Comparison of ENCODE assay signal across 10 cellular contexts in genomic region chr5:57841671-57842375, GRCh38.
A peak's percentile ranks its signal among the peaks of the same experiment; 100 is the strongest.
DNase-seq lines count a peak whose midpoint lies in the region; ATAC-seq, FAIRE-seq and TF ChIP-seq lines count a peak whose summit lies in the region.
"Had no signal": no experiment of that assay in that cellular context is flagged by ENCODE, and none has a peak within 500 bp of the region (broad histone marks: within the 10 kb centered on the region; RNA-seq: fewer than 3 reads in every experiment).

No MANE protein-coding gene starts in this region.

- ATAC-seq in HG03095 (IDR thresholded peaks at IDR 0.05; ENCODE audit: unreplicated experiment) = no peak

- FAIRE-seq in GM12892 (lab: Jason Lieb, UNC) = no peak

- H3K27me3 ChIP-seq in SJCRH30 (no peaks in the 10 kb centered on the region), osteoblast (ENCODE audit: insufficient read depth, low read length) (no peaks in the 10 kb centered on the region)

- H3K4me3 ChIP-seq in SJCRH30 (peak overlapping the region; percentile 18), fibroblast of pulmonary artery (replicated peaks; ENCODE audit: low read depth, low read length) (no peak overlapping the region), osteoblast (ENCODE audit: insufficient read depth, low read length) (peak overlapping the region; percentile 5)

- no peaks in the 10 kb centered on the region for H3K36me3 ChIP-seq in SJCRH30
- H3K36me3 ChIP-seq in osteoblast (ENCODE audit: insufficient read depth, low read length) = no peaks in the 10 kb centered on the region

- no peak for TF ChIP-seq POLR2A in GM12892 (IDR thresholded peaks at IDR 0.05; ENCODE audit: low read depth, low read length)

- no peaks in the 10 kb centered on the region for H4K20me1 ChIP-seq in osteoblast (ENCODE audit: insufficient read depth, low read length)

- peak overlapping the region; percentile 37 for H2AFZ ChIP-seq in osteoblast (ENCODE audit: low read length)

- H3K4me1 ChIP-seq in SJCRH30 (peaks cover 65% of the 10 kb centered on the region), osteoblast (ENCODE audit: insufficient read depth, low read length) (peaks cover 40% of the 10 kb centered on the region)

- H3K4me2 ChIP-seq in osteoblast (ENCODE audit: insufficient read depth, low read length) = peak overlapping the region; percentile 71

- peak; percentile 87 for DNase-seq in GM03348 (ENCODE audit: low spot score)
- peak; percentile 89 to 91 for DNase-seq in SJCRH30
- peak; percentile 96 for DNase-seq in fibroblast of pulmonary artery (ENCODE audit: low read depth)
- DNase-seq in osteoblast (ENCODE audit: insufficient read length, low spot score, missing footprints) = peak; percentile 72
- DNase-seq in GM12892 (ENCODE audit: insufficient read length) = no peak
- DNase-seq in activated T-cell treated with anti-CD3 and anti-CD28 coated beads for 4 hours = no peak
- DNase-seq in activated CD8-positive, alpha-beta memory T cell treated with anti-CD3 and anti-CD28 coated beads, Interleukin-2, amount 50 U/mL, for 4 hours = no peak
- DNase-seq: activated gamma-delta T cell treated with Interleukin-2 at 50 U/mL for 16 hours, NCI-H146 had no signal

- no peak for TF ChIP-seq CTCF in fibroblast of pulmonary artery (IDR thresholded peaks at IDR 0.05; ENCODE audit: low read length, missing control alignments)
- no peak for TF ChIP-seq CTCF in osteoblast (IDR thresholded peaks at IDR 0.05; ENCODE audit: extremely low read depth, low read depth, low read length)

- H3K79me2 ChIP-seq in osteoblast (ENCODE audit: insufficient read depth, low read length) = no peaks in the 10 kb centered on the region

- H3K27ac ChIP-seq in SJCRH30 (peak overlapping the region; percentile 94), osteoblast (ENCODE audit: low read depth, low read length) (peak overlapping the region; percentile 92)

- no peaks in the 10 kb centered on the region for H3K9me3 ChIP-seq in SJCRH30 (replicated peaks)
- no peaks in the 10 kb centered on the region for H3K9me3 ChIP-seq in osteoblast (ENCODE audit: low read depth, low read length)

Comparison
In these comparisons a context has a peak if more than half of its experiments do, and no peak if none do; other contexts are left out.
1. DNase-seq: peak in GM03348 (single experiment), SJCRH30 (2 of 2), fibroblast of pulmonary artery (single experiment) and osteoblast (single experiment); none in GM12892 (single experiment), activated T-cell treated with anti-CD3 and anti-CD28 coated beads for 4 hours (single experiment) and activated CD8-positive, alpha-beta memory T cell treated with anti-CD3 and anti-CD28 coated beads, Interleukin-2, amount 50 U/mL, for 4 hours (single experiment).